20 cellular contexts compared by ENCODE assay signal in genomic region chr21:23949493-23949892, GRCh38.
"Had no signal": no experiment of that assay in that cellular context is flagged by ENCODE, and none has a peak within 500 bp of the region (broad histone marks: within the 10 kb centered on the region; RNA-seq: fewer than 3 reads in every experiment).

No MANE protein-coding gene starts in this region.

- H3K9ac ChIP-seq: parathyroid adenoma had no signal

- H3K36me3 Mint-ChIP-seq: activated naive CD4-positive, alpha-beta T cell treated with anti-CD3 and anti-CD28 coated beads, Interleukin-2, amount 10 ng/mL, durations not matched to agents 7 days and 5 days; natural killer cell treated with Interleukin-12 subunit alpha and Interleukin-12 subunit beta and Interleukin-15 and Interleukin-18, amount 100 ng/mL, for 72 hours had no signal

- H3K9me3 ChIP-seq: colonic mucosa, lower lobe of right lung, neutrophil, right lobe of liver, upper lobe of right lung had no signal

- H3K27me3 ChIP-seq: colonic mucosa, foreskin keratinocyte, neutrophil, right lobe of liver, upper lobe of right lung had no signal

- H3K27me3 Mint-ChIP-seq: activated naive CD4-positive, alpha-beta T cell treated with anti-CD3 and anti-CD28 coated beads, Interleukin-2, amount 10 ng/mL, durations not matched to agents 7 days and 5 days; natural killer cell treated with Interleukin-12 subunit alpha and Interleukin-12 subunit beta and Interleukin-15 and Interleukin-18, amount 100 ng/mL, for 72 hours had no signal

- H3K4me3 ChIP-seq: colonic mucosa, lower lobe of right lung, right lobe of liver, upper lobe of right lung had no signal

- H3K4me3 Mint-ChIP-seq: activated naive CD4-positive, alpha-beta T cell treated with anti-CD3 and anti-CD28 coated beads, Interleukin-2, amount 10 ng/mL, durations not matched to agents 7 days and 5 days; natural killer cell treated with Interleukin-12 subunit alpha and Interleukin-12 subunit beta and Interleukin-15 and Interleukin-18, amount 100 ng/mL, for 72 hours had no signal

- H3K79me2 ChIP-seq: parathyroid adenoma had no signal

- DNase-seq: activated CD4-positive, CD25-positive, alpha-beta regulatory T cell; activated naive CD4-positive, alpha-beta T cell treated with anti-CD3 and anti-CD28 coated beads, Interleukin-2, amount 10 ng/mL, durations not matched to agents 7 days and 5 days; amygdala; central memory CD4-positive, alpha-beta T cell; colonic mucosa; foreskin keratinocyte; hippocampal formation; islet precursor cell; left colon; lower lobe of right lung; right lobe of liver; small intestine; stimulated activated CD4-positive, alpha-beta T cell treated with anti-CD3 and anti-CD28 coated beads, Interleukin-15, amount 100 ng/mL, for 24 hours; stimulated activated CD4-positive, alpha-beta T cell treated with anti-CD3 and anti-CD28 coated beads, Interleukin-2, amount 100 ng/mL, for 48 hours; T1000; upper lobe of right lung had no signal

- H3K27ac Mint-ChIP-seq: activated naive CD4-positive, alpha-beta T cell treated with anti-CD3 and anti-CD28 coated beads, Interleukin-2, amount 10 ng/mL, durations not matched to agents 7 days and 5 days; activated T-helper 2 cell treated with anti-CD3 and anti-CD28 coated beads, Interferon-gamma antibody, Interleukin-2, Interleukin-4, amounts not matched to agents 10 μg/mL and 5 μg/mL and 100 μg/mL, durations not matched to agents 14 hours and 24 hours and 36 hours; natural killer cell treated with Interleukin-12 subunit alpha and Interleukin-12 subunit beta and Interleukin-15 and Interleukin-18, amount 100 ng/mL, for 72 hours had no signal

- ATAC-seq: foreskin keratinocyte; left colon; lower lobe of right lung; natural killer cell treated with Interleukin-12 subunit alpha and Interleukin-12 subunit beta and Interleukin-15 and Interleukin-18, amount 100 ng/mL, for 72 hours; right lobe of liver; upper lobe of right lung had no signal

- H3K27ac ChIP-seq: colonic mucosa, foreskin keratinocyte, lower lobe of right lung, neutrophil, parathyroid adenoma, right lobe of liver, upper lobe of right lung had no signal

- H2AFZ ChIP-seq: parathyroid adenoma had no signal

- H3K9me3 Mint-ChIP-seq: activated naive CD4-positive, alpha-beta T cell treated with anti-CD3 and anti-CD28 coated beads, Interleukin-2, amount 10 ng/mL, durations not matched to agents 7 days and 5 days; activated T-helper 2 cell treated with anti-CD3 and anti-CD28 coated beads, Interferon-gamma antibody, Interleukin-2, Interleukin-4, amounts not matched to agents 10 μg/mL and 5 μg/mL and 100 μg/mL, durations not matched to agents 14 hours and 24 hours and 36 hours had no signal

- H3K4me1 ChIP-seq: colonic mucosa, foreskin keratinocyte, lower lobe of right lung, parathyroid adenoma, right lobe of liver, upper lobe of right lung had no signal

- H3K36me3 ChIP-seq: colonic mucosa, lower lobe of right lung, neutrophil, right lobe of liver, upper lobe of right lung had no signal
